Comparison of ENCODE assay signal across 1 cellular context in the genomic region with DNA sequence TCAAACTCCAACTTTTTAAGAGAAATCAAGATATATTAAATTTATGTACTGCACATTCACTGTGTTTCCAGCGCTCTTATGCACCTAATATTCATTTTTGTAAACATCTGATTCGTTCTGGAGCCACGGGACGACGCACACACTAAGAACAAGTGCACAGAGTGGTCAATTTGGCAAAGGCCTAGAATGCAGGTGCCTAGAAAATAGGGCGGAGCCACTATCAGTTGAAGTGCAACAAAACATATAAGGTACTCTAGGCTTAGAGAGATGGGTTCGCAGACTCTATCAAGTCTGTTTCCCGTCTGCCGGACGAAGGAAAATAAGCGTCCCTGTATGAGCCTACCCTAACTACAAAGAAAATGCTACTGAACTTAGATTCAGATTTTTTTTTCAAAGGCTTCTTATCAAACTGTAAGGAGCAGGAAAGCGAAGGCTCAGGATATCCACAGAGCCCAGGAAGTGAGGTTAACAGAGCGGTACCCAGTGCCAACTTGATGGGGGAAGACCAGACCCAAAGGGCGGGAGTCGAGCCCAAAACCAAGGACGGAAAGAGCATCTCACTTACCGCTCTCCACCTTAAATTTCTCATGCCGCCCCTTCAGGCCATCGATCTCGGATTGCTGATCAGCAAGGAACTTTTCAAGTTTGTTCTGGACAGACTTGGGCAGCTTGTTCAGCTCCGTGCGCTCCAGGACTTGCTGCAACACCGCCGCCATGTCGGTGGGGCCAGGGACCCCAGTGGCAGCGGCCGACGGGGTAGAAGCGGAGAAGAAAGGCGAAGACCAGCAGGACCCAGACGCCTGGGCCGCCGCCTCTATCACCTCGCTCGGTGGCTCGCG.
TF ChIP-seq lines count a peak whose summit lies in the region.

No MANE protein-coding gene starts in this region.

TF ChIP-seq in K562, 482 proteins besides CTCF, POLR2A, EP300 and RAD21 (continued from another document and continues in another):
- TF ChIP-seq UBTF (IDR thresholded peaks at IDR 0.05; ENCODE audit: borderline replicate concordance in 1 of 2, low read depth in 2 of 2, low read length in 2 of 2) (0 out of 4 replicates have a peak, but pooled peaks of 1 of the 2 experiments have one; percentile 49), FOXP4 (CRISPR knock-in tag; IDR thresholded peaks at IDR 0.05; ENCODE audit: borderline replicate concordance) (0 out of 2 replicates have a peak, but pooled peaks have one; percentile 83), AFF1 (IDR thresholded peaks at IDR 0.05; ENCODE audit: low read depth in 1 of 2, partially characterized antibody in 2 of 2) (peak in 1 of 2 experiments; percentile 16), ETS1 (conservative IDR thresholded peaks at IDR 0.05; ENCODE audit: control insufficient read depth, low read depth, low read length) (peak; percentile 53; the same call in 1 of the 2 replicates), SIN3B (IDR thresholded peaks at IDR 0.05; ENCODE audit: low read depth) (peak; percentile 43; the same call in 1 of the 2 replicates), ZBTB33 (CRISPR knock-in tag; IDR thresholded peaks at IDR 0.05) (peak; percentile 17; the same call in 1 of the 2 replicates), SUPT5H (IDR thresholded peaks at IDR 0.05) (no peak), RBBP5 (IDR thresholded peaks at IDR 0.05; ENCODE audit: borderline replicate concordance, insufficient read depth, low read length, poor library complexity, severe bottlenecking) (peak; percentile 76), PHF21A (IDR thresholded peaks at IDR 0.05; ENCODE audit: borderline replicate concordance, low read depth) (0 out of 2 replicates have a peak, but pooled peaks have one; percentile 11), GTF2A2 (tag; IDR thresholded peaks at IDR 0.05) (no peak), NUFIP1 (IDR thresholded peaks at IDR 0.05; ENCODE audit: partially characterized antibody) (no peak), ELF1 (tag; IDR thresholded peaks at IDR 0.05) (no peak), RBFOX2 (IDR thresholded peaks at IDR 0.05; ENCODE audit: low read depth, low read length) (no peak), NFE2L1 (tag; IDR thresholded peaks at IDR 0.05; ENCODE audit: borderline replicate concordance, low read depth) (0 out of 2 replicates have a peak, but pooled peaks have one; percentile 6), JUN (IDR thresholded peaks at IDR 0.05; ENCODE audit: borderline replicate concordance, low read depth, low read length) (0 out of 2 replicates have a peak, but pooled peaks have one; percentile 3), JUN (CRISPR knock-in tag; IDR thresholded peaks at IDR 0.05; ENCODE audit: borderline replicate concordance) (no peak), PRDM10 (IDR thresholded peaks at IDR 0.05; ENCODE audit: partially characterized antibody) (no peak), PHF8 (IDR thresholded peaks at IDR 0.05; ENCODE audit: borderline replicate concordance, low read length) (peak; percentile 81; the same call in 1 of the 2 replicates), NR4A1 (CRISPR knock-in tag; IDR thresholded peaks at IDR 0.05) (0 out of 2 replicates have a peak, but pooled peaks have one; percentile 73), NR4A1 (tag; IDR thresholded peaks at IDR 0.05) (no peak)
- TF ChIP-seq, protein P1, sequence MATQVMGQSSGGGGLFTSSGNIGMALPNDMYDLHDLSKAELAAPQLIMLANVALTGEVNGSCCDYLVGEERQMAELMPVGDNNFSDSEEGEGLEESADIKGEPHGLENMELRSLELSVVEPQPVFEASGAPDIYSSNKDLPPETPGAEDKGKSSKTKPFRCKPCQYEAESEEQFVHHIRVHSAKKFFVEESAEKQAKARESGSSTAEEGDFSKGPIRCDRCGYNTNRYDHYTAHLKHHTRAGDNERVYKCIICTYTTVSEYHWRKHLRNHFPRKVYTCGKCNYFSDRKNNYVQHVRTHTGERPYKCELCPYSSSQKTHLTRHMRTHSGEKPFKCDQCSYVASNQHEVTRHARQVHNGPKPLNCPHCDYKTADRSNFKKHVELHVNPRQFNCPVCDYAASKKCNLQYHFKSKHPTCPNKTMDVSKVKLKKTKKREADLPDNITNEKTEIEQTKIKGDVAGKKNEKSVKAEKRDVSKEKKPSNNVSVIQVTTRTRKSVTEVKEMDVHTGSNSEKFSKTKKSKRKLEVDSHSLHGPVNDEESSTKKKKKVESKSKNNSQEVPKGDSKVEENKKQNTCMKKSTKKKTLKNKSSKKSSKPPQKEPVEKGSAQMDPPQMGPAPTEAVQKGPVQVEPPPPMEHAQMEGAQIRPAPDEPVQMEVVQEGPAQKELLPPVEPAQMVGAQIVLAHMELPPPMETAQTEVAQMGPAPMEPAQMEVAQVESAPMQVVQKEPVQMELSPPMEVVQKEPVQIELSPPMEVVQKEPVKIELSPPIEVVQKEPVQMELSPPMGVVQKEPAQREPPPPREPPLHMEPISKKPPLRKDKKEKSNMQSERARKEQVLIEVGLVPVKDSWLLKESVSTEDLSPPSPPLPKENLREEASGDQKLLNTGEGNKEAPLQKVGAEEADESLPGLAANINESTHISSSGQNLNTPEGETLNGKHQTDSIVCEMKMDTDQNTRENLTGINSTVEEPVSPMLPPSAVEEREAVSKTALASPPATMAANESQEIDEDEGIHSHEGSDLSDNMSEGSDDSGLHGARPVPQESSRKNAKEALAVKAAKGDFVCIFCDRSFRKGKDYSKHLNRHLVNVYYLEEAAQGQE (CRISPR knock-in tag; IDR thresholded peaks at IDR 0.05; ENCODE audit: low read depth): peak; percentile 70; the same call in 1 of the 2 replicates
- TF ChIP-seq, protein P2, sequence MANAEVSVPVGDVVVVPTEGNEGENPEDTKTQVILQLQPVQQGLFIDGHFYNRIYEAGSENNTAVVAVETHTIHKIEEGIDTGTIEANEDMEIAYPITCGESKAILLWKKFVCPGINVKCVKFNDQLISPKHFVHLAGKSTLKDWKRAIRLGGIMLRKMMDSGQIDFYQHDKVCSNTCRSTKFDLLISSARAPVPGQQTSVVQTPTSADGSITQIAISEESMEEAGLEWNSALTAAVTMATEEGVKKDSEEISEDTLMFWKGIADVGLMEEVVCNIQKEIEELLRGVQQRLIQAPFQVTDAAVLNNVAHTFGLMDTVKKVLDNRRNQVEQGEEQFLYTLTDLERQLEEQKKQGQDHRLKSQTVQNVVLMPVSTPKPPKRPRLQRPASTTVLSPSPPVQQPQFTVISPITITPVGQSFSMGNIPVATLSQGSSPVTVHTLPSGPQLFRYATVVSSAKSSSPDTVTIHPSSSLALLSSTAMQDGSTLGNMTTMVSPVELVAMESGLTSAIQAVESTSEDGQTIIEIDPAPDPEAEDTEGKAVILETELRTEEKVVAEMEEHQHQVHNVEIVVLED (CRISPR knock-in tag; IDR thresholded peaks at IDR 0.05): peak; percentile 32
